In genomic region chr17:78923660-78924453, GRCh38 we compare ENCODE assay signal across 1 cellular context.
TF ChIP-seq lines count a peak whose summit lies in the region.

No MANE protein-coding gene starts in this region.

TF ChIP-seq in HEK293, 187 proteins besides CTCF, POLR2A, EP300 and RAD21 (continued from another document):
- TF ChIP-seq, protein P1, sequence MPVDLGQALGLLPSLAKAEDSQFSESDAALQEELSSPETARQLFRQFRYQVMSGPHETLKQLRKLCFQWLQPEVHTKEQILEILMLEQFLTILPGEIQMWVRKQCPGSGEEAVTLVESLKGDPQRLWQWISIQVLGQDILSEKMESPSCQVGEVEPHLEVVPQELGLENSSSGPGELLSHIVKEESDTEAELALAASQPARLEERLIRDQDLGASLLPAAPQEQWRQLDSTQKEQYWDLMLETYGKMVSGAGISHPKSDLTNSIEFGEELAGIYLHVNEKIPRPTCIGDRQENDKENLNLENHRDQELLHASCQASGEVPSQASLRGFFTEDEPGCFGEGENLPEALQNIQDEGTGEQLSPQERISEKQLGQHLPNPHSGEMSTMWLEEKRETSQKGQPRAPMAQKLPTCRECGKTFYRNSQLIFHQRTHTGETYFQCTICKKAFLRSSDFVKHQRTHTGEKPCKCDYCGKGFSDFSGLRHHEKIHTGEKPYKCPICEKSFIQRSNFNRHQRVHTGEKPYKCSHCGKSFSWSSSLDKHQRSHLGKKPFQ (tag by site-specific recombination; IDR thresholded peaks at IDR 0.05) = no peak
- TF ChIP-seq ZXDB (tag by site-specific recombination; IDR thresholded peaks at IDR 0.05) = no peak
- no peak for TF ChIP-seq ZNF174 (tag by site-specific recombination; IDR thresholded peaks at IDR 0.05)
- TF ChIP-seq, protein P2, sequence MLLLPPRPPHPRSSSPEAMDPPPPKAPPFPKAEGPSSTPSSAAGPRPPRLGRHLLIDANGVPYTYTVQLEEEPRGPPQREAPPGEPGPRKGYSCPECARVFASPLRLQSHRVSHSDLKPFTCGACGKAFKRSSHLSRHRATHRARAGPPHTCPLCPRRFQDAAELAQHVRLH (tag by site-specific recombination; IDR thresholded peaks at IDR 0.05) = no peak
- TF ChIP-seq ZNF521 (tag by site-specific recombination; IDR thresholded peaks at IDR 0.05) = no peak
- TF ChIP-seq ZBTB17 (tag by site-specific recombination; IDR thresholded peaks at IDR 0.05) = no peak
- TF ChIP-seq ZNF214 (tag by site-specific recombination; IDR thresholded peaks at IDR 0.05; ENCODE audit: borderline replicate concordance) = no peak
- no peak for TF ChIP-seq ZNF169 (tag by site-specific recombination; IDR thresholded peaks at IDR 0.05)
- no peak for TF ChIP-seq ZFP41 (tag by site-specific recombination; IDR thresholded peaks at IDR 0.05; ENCODE audit: borderline replicate concordance)
- no peak for TF ChIP-seq WT1 (tag by site-specific recombination; IDR thresholded peaks at IDR 0.05)
- peak; percentile 46; the same call in 1 of the 2 replicates for TF ChIP-seq ZFHX2 (tag by site-specific recombination; conservative IDR thresholded peaks at IDR 0.05)
- peak; percentile 60 for TF ChIP-seq SP3 (tag by site-specific recombination; IDR thresholded peaks at IDR 0.05)
- TF ChIP-seq ZBTB48 (tag by site-specific recombination; IDR thresholded peaks at IDR 0.05) = no peak
- no peak for TF ChIP-seq ZNF792 (tag by site-specific recombination; IDR thresholded peaks at IDR 0.05)
- TF ChIP-seq, protein P3, sequence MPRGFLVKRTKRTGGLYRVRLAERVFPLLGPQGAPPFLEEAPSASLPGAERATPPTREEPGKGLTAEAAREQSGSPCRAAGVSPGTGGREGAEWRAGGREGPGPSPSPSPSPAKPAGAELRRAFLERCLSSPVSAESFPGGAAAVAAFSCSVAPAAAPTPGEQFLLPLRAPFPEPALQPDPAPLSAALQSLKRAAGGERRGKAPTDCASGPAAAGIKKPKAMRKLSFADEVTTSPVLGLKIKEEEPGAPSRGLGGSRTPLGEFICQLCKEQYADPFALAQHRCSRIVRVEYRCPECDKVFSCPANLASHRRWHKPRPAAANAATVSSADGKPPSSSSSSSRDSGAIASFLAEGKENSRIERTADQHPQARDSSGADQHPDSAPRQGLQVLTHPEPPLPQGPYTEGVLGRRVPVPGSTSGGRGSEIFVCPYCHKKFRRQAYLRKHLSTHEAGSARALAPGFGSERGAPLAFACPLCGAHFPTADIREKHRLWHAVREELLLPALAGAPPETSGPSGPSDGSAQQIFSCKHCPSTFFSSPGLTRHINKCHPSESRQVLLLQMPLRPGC (tag by site-specific recombination; IDR thresholded peaks at IDR 0.05) = no peak
- TF ChIP-seq ZNF341 (tag by site-specific recombination; IDR thresholded peaks at IDR 0.05; ENCODE audit: low read depth) = no peak
- no peak for TF ChIP-seq ZBTB49 (tag by site-specific recombination; IDR thresholded peaks at IDR 0.05; ENCODE audit: low read depth)
- no peak for TF ChIP-seq ZBTB44 (tag by site-specific recombination; IDR thresholded peaks at IDR 0.05)
- TF ChIP-seq ZNF311 (tag by site-specific recombination; IDR thresholded peaks at IDR 0.05; ENCODE audit: borderline replicate concordance) = no peak
- no peak for TF ChIP-seq ZNF37A (tag by site-specific recombination; IDR thresholded peaks at IDR 0.05)
- 0 out of 2 replicates have a peak, but pooled peaks have one; percentile 44 for TF ChIP-seq KLF7 (tag by site-specific recombination; IDR thresholded peaks at IDR 0.05; ENCODE audit: borderline replicate concordance)
- TF ChIP-seq ZFP37 (tag by site-specific recombination; IDR thresholded peaks at IDR 0.05) = no peak
- TF ChIP-seq ZSCAN30 (tag by site-specific recombination; IDR thresholded peaks at IDR 0.05) = no peak
- no peak for TF ChIP-seq ZNF664 (tag by site-specific recombination; IDR thresholded peaks at IDR 0.05)
- TF ChIP-seq ZNF157 (tag by site-specific recombination; IDR thresholded peaks at IDR 0.05) = no peak
- no peak for TF ChIP-seq ZNF16 (tag by site-specific recombination; IDR thresholded peaks at IDR 0.05; ENCODE audit: low read depth)
- TF ChIP-seq IKZF3 (tag by site-specific recombination; IDR thresholded peaks at IDR 0.05) = no peak
- no peak for TF ChIP-seq ZNF274 (IDR thresholded peaks at IDR 0.05; ENCODE audit: low read length)
- no peak for TF ChIP-seq ZNF274 (tag by site-specific recombination; IDR thresholded peaks at IDR 0.05; ENCODE audit: borderline replicate concordance)
- TF ChIP-seq ZNF354C (tag by site-specific recombination; IDR thresholded peaks at IDR 0.05; ENCODE audit: borderline replicate concordance, low read depth) = no peak
- TF ChIP-seq ZNF549 (tag by site-specific recombination; IDR thresholded peaks at IDR 0.05) = no peak
- no peak for TF ChIP-seq ZNF514 (tag by site-specific recombination; IDR thresholded peaks at IDR 0.05)
- TF ChIP-seq ZSCAN16 (tag by site-specific recombination; IDR thresholded peaks at IDR 0.05) = no peak
- TF ChIP-seq ZSCAN23 (tag by site-specific recombination; IDR thresholded peaks at IDR 0.05) = no peak
- TF ChIP-seq ZNF175 (tag by site-specific recombination; IDR thresholded peaks at IDR 0.05) = no peak
- no peak for TF ChIP-seq ZNF394 (tag by site-specific recombination; IDR thresholded peaks at IDR 0.05; ENCODE audit: borderline replicate concordance)
- TF ChIP-seq ZNF692 (tag by site-specific recombination; IDR thresholded peaks at IDR 0.05) = no peak
- TF ChIP-seq REPIN1 (tag by site-specific recombination; IDR thresholded peaks at IDR 0.05; ENCODE audit: low read depth) = no peak
- no peak for TF ChIP-seq ZNF791 (tag by site-specific recombination; IDR thresholded peaks at IDR 0.05)
- TF ChIP-seq ZNF350 (tag by site-specific recombination; IDR thresholded peaks at IDR 0.05) = no peak
